Comparison of ENCODE assay signal across 9 cellular contexts in the genomic region with DNA sequence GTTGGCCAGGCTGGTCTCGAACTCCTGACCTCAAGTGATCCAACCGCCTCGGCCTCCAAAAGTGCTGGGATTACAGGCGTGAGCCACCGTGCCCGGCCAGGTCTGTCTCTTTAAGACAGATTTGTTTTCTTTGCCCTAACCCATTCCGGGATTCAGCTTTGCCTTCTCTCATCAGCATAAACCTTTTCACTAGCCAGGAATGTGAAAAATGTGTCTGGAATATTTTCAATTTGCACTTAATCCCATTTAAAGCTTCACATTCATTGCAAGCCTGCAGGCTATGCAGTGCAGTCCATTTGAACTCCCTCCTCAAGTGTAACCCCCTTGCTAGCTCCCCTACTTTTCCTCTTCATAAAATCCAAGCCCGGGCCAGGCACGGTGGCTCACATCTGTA. TPM values are rescaled to one million over a fixed set of nuclear protein-coding genes. Genes with fewer than 3 reads are reported as not detected.
DNase-seq lines count a peak whose midpoint lies in the region; ATAC-seq, FAIRE-seq and TF ChIP-seq lines count a peak whose summit lies in the region.
"Had no signal": no experiment of that assay in that cellular context is flagged by ENCODE, and none has a peak within 500 bp of the region (broad histone marks: within the 10 kb centered on the region; RNA-seq: fewer than 3 reads in every experiment).

No MANE protein-coding gene starts in this region.

- peaks cover 6% of the 10 kb centered on the region for H3K79me1 ChIP-seq in H1 (ENCODE audit: low read depth, low read length)

- no peak overlapping the region for H2AK5ac ChIP-seq in H1 (ENCODE audit: low read depth, low read length)

- H3K27ac ChIP-seq in H1 (ENCODE audit: low read depth, low read length): no peak overlapping the region

- 0 out of 4 replicates have a peak overlapping the region, but pooled peaks of 1 of the 2 experiments have one; percentile 4 for H3K4me2 ChIP-seq in H1 (ENCODE audit: insufficient read depth in 1 of 2, low read depth in 2 of 2, low read length in 2 of 2)

- 0 out of 2 replicates have a peak, but pooled peaks cover 2% of the 10 kb centered on the region for H3K36me3 ChIP-seq in ES-I3 (ENCODE audit: insufficient read depth, low read length)
- H3K36me3 ChIP-seq in NT2/D1 (ENCODE audit: insufficient read depth, insufficient read length, low read length): peaks cover 3% of the 10 kb centered on the region
- H3K36me3 ChIP-seq in H1 (ENCODE audit: control insufficient read depth in 2 of 4, insufficient read depth in 4 of 4, low read length in 3 of 4): peaks cover 0 to 6% (median 1%) of the 10 kb centered on the region in 4 experiments; a peak in 2 of 8 replicates

- H3K9me3 ChIP-seq in ES-I3 (ENCODE audit: control insufficient read depth, insufficient read depth, low read length): no peaks in the 10 kb centered on the region
- H3K9me3 ChIP-seq in NT2/D1 (ENCODE audit: insufficient read depth, low read length): no peaks in the 10 kb centered on the region
- H3K9me3 ChIP-seq in H1 (ENCODE audit: insufficient read depth in 2 of 2, low read depth in 1 of 2, low read length in 1 of 2): no peaks in the 10 kb centered on the region

- H3K79me2 ChIP-seq in H1 (ENCODE audit: control insufficient read depth in 1 of 2, insufficient read depth in 2 of 2, low read length in 2 of 2): peaks cover 0 to 10% of the 10 kb centered on the region in 2 experiments; a peak in 2 of 4 replicates

- no peak for ATAC-seq in HG03045 (IDR thresholded peaks at IDR 0.05; ENCODE audit: unreplicated experiment)

- DNase-seq in NT2/D1 (ENCODE audit: low read depth, low spot score) (peak; percentile 55), H1 (ENCODE audit: low read depth in 1 of 2, low spot score in 2 of 2) (no peak), progenitor cell of endocrine pancreas (ENCODE audit: low spot score, unreplicated experiment) (no peak), retina (no peak), NCI-H526 treated with DMSO at 0.1 percent for 48 hours (lab: John Stamatoyannopoulos, UW) (no peak), GM13976 (ENCODE audit: low spot score) (no peak)

- WGBS in H1 (ENCODE audit: extremely low coverage in 1 of 2, insufficient coverage in 1 of 2, insufficient read length in 1 of 2, insufficient replicate concordance in 2 of 2, low coverage in 1 of 2, low lambda C conversion rate in 2 of 2, missing lambda C conversion rate in 1 of 2), 2 experiments: 70% methylated on average over 9 of the region's 9 CpGs; no CpG with 5 or more reads in 1 of the 2 experiments

- peak overlapping the region; percentile 62 for H3K27ac Mint-ChIP-seq in progenitor cell of endocrine pancreas

- FAIRE-seq in H1 (lab: Jason Lieb, UNC): no peak

- H3K14ac ChIP-seq in H1 (ENCODE audit: insufficient read length): no peak overlapping the region

- peak overlapping the region; percentile 86 for H3K4me3 Mint-ChIP-seq in progenitor cell of endocrine pancreas (ENCODE audit: low read depth)

- H3K4me3 ChIP-seq in NT2/D1 (ENCODE audit: insufficient read length, low read depth): no peak overlapping the region
- H3K4me3 ChIP-seq in H1 (ENCODE audit: extremely low read depth in 1 of 4, insufficient read depth in 2 of 4, low read depth in 3 of 4, low read length in 4 of 4): 0 out of 8 replicates have a peak overlapping the region, but pooled peaks of 1 of the 4 experiments have one; percentile 88

- H3K4me1 Mint-ChIP-seq in progenitor cell of endocrine pancreas (ENCODE audit: low read depth): peaks cover 15% of the 10 kb centered on the region

- H3K4me1 ChIP-seq in ES-I3 (ENCODE audit: insufficient read depth, low read length) (0 out of 2 replicates have a peak, but pooled peaks cover 5% of the 10 kb centered on the region), NT2/D1 (ENCODE audit: insufficient read depth, insufficient read length) (no peaks in the 10 kb centered on the region), H1 (replicated peaks in 1 of 4; ENCODE audit: control insufficient read depth in 3 of 4, insufficient read depth in 4 of 4, low read length in 3 of 4) (peaks cover 0 to 5% (median 4%) of the 10 kb centered on the region in 4 experiments; a peak in 3 of 7 replicates)

- H4K8ac ChIP-seq in H1 (ENCODE audit: extremely low read depth, insufficient read depth, low read length): no peak overlapping the region; the same call in 1 of the 2 replicates

- H3K36me3 Mint-ChIP-seq in progenitor cell of endocrine pancreas (ENCODE audit: insufficient read depth): peaks cover 2% of the 10 kb centered on the region

- no peak for TF ChIP-seq POLR2A in H1 (IDR thresholded peaks at IDR 0.05; ENCODE audit: control extremely low read depth in 1 of 2, low read depth in 2 of 2, low read length in 2 of 2)

- TF ChIP-seq CTCF in H1 (IDR thresholded peaks at IDR 0.05; ENCODE audit: control extremely low read depth in 1 of 3, insufficient read depth in 1 of 3, low read depth in 1 of 3, low read length in 3 of 3) (no peak), progenitor cell of endocrine pancreas (IDR thresholded peaks at IDR 0.05; ENCODE audit: unreplicated experiment) (no peak), GM13976 (IDR thresholded peaks at IDR 0.05; ENCODE audit: borderline replicate concordance, control extremely low read depth, extremely low read depth, insufficient read depth, missing control alignments) (no peak)

- no peak overlapping the region for H4K5ac ChIP-seq in H1 (ENCODE audit: insufficient read length, low read depth, low read length)

- no peak overlapping the region for H3K23ac ChIP-seq in H1 (ENCODE audit: insufficient read length)

- peaks cover 0 to 3% of the 10 kb centered on the region in 2 experiments for H4K20me1 ChIP-seq in H1 (replicated peaks in 1 of 2; ENCODE audit: control insufficient read depth in 1 of 2, insufficient read depth in 2 of 2, low read length in 2 of 2)

- H2BK120ac ChIP-seq in H1 (replicated peaks; ENCODE audit: low read depth, low read length): no peak overlapping the region

- POLR2A ChIA-PET in H1 (lab: Charles Lee; ENCODE audit: partially characterized antibody): interaction anchor here (0.7 to 3.5 kb wide), 9 partner anchors 9 to 206 kb away, joined by 3 to 31 read pairs (median 3); a partner anchor contains a TSS

- H2BK15ac ChIP-seq in H1 (ENCODE audit: low read length): no peak overlapping the region

- no peaks in the 10 kb centered on the region for H3K27me3 Mint-ChIP-seq in progenitor cell of endocrine pancreas

- H2BK20ac ChIP-seq in H1 (ENCODE audit: low read length): no peak overlapping the region

- in situ Hi-C loops in GM13976 (cut with MboI; ENCODE audit: low sequenced_read_pairs, unreplicated experiment): no loop called here

- H2BK12ac ChIP-seq in H1 (ENCODE audit: low read depth, low read length): no peak overlapping the region

- peaks cover 3% of the 10 kb centered on the region for H3K9me3 Mint-ChIP-seq in progenitor cell of endocrine pancreas (ENCODE audit: low read depth)

- TF ChIP-seq RAD21 in H1 (IDR thresholded peaks at IDR 0.05 in 1 of 2, conservative IDR thresholded peaks at IDR 0.05 in 1 of 2; ENCODE audit: low read depth in 2 of 2, low read length in 2 of 2): no peak

- H3K23me2 ChIP-seq in H1 (ENCODE audit: low read depth, low read length): peaks cover 4% of the 10 kb centered on the region

- no peak for TF ChIP-seq EP300 in H1 (IDR thresholded peaks at IDR 0.05; ENCODE audit: borderline replicate concordance in 1 of 2, low read depth in 2 of 2, low read length in 2 of 2)

- CTCF ChIA-PET in H1 (lab: Charles Lee; ENCODE audit: partially characterized antibody): interaction anchor here (0.7 to 2.3 kb wide), 6 partner anchors 8 to 1213 kb away, joined by 3 to 6 read pairs (median 4); no protein-coding TSS in a partner anchor

- H2AFZ ChIP-seq in H1 (ENCODE audit: low read length): no peak overlapping the region

- no peaks in the 10 kb centered on the region for H3K27me3 ChIP-seq in NT2/D1 (ENCODE audit: insufficient read depth, insufficient read length)
- H3K27me3 ChIP-seq in H1 (replicated peaks in 1 of 4; ENCODE audit: control insufficient read depth in 3 of 4, extremely low read depth in 1 of 4, insufficient read depth in 3 of 4, low read length in 3 of 4): no peaks in the 10 kb centered on the region

- H3K9ac ChIP-seq in ES-I3 (ENCODE audit: low read depth, low read length) (peak overlapping the region; percentile 1; the same call in 1 of the 2 replicates), NT2/D1 (ENCODE audit: insufficient read length, low read depth) (no peak overlapping the region), H1 (replicated peaks in 1 of 4; ENCODE audit: extremely low read depth in 1 of 4, low read depth in 3 of 4, low read length in 3 of 4) (no peak overlapping the region)

- H4K91ac ChIP-seq in H1 (replicated peaks; ENCODE audit: insufficient read length, low read length): no peak overlapping the region

- H3K4ac ChIP-seq in H1 (replicated peaks; ENCODE audit: insufficient read length, low read depth, low read length): no peak overlapping the region

- H3K18ac ChIP-seq in H1 (ENCODE audit: extremely low read depth, low read length): no peak overlapping the region

- no peak overlapping the region for H2BK5ac ChIP-seq in H1 (ENCODE audit: low read depth, low read length)

- H3K56ac ChIP-seq in H1 (replicated peaks; ENCODE audit: insufficient read length, low read depth, low read length): no peak overlapping the region

TF ChIP-seq in H1, 55 proteins besides CTCF, POLR2A, EP300 and RAD21 (continues in another document):
- TF ChIP-seq, protein P1, sequence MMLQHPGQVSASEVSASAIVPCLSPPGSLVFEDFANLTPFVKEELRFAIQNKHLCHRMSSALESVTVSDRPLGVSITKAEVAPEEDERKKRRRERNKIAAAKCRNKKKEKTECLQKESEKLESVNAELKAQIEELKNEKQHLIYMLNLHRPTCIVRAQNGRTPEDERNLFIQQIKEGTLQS (IDR thresholded peaks at IDR 0.05; ENCODE audit: insufficient read depth, low read depth, low read length): no peak

RNA-seq across cellular contexts. Expression of a gene that starts 0.9 kb away (rescaled TPM):
- total RNA-seq in H1 (2021; fragmentation: NEBNext Ultra II Directional; extraction: Animal tissue kit (Norgen Biotek cat#: 25700)): 57.5 and 61.7 TPM in 2 replicates
- 152 and 209 TPM in 2 replicates for polyA plus RNA-seq in H1 (2011; rRNA removed)
- polyA plus RNA-seq in H1 (2011; cell fraction: cytosol; rRNA removed): 87.1 TPM
- polyA plus RNA-seq in H1 (2011; cell fraction: nucleus; rRNA removed): 85.1 TPM
- 19.0 to 57.5 TPM (median 50.3 TPM) in 4 replicates for polyA plus RNA-seq in H1 (2012, experiment 1 of 2)
- 55.3 TPM for polyA plus RNA-seq in H1 (2012, experiment 2 of 2)
- polyA plus RNA-seq in H1 (2013, experiment 1 of 2): 61.7 TPM
- 60.3 TPM for polyA plus RNA-seq in H1 (2013, experiment 2 of 2)
- 2.0 and 2.2 TPM in 2 replicates for polyA minus RNA-seq in H1 (2011; rRNA and poly(A)+ RNA removed)
- polyA minus RNA-seq in H1 (2011; cell fraction: cytosol; rRNA and poly(A)+ RNA removed): 19.2 TPM
- 26.7 TPM for polyA minus RNA-seq in H1 (2011; cell fraction: nucleus; rRNA and poly(A)+ RNA removed)
- total RNA-seq in progenitor cell of endocrine pancreas: 33.6 and 35.4 TPM in 2 replicates

RNA-seq across cellular contexts. Expression of a gene that starts 29.7 kb away (rescaled TPM):
- total RNA-seq in H1 (2021; fragmentation: NEBNext Ultra II Directional; extraction: Animal tissue kit (Norgen Biotek cat#: 25700)): 9.0 and 9.9 TPM in 2 replicates
- polyA plus RNA-seq in H1 (2011; rRNA removed): 13.9 and 26.8 TPM in 2 replicates
- 17.3 TPM for polyA plus RNA-seq in H1 (2011; cell fraction: cytosol; rRNA removed)
- 27.9 TPM for polyA plus RNA-seq in H1 (2011; cell fraction: nucleus; rRNA removed)
- polyA plus RNA-seq in H1 (2012, experiment 1 of 2): 7.4 to 12.8 TPM (median 11.3 TPM) in 4 replicates
- 9.8 TPM for polyA plus RNA-seq in H1 (2012, experiment 2 of 2)
- polyA plus RNA-seq in H1 (2013, experiment 1 of 2): 6.6 TPM
- polyA plus RNA-seq in H1 (2013, experiment 2 of 2): 5.8 TPM
- 2.4 and 4.5 TPM in 2 replicates for polyA minus RNA-seq in H1 (2011; rRNA and poly(A)+ RNA removed)
- 9.7 TPM for polyA minus RNA-seq in H1 (2011; cell fraction: cytosol; rRNA and poly(A)+ RNA removed)
- 9.2 TPM for polyA minus RNA-seq in H1 (2011; cell fraction: nucleus; rRNA and poly(A)+ RNA removed)
- total RNA-seq in progenitor cell of endocrine pancreas: 2.2 and 2.4 TPM in 2 replicates
- total RNA-seq: T-helper 1 cell treated with Interleukin-12 subunit alpha and Interleukin-12 subunit beta and Interleukin-4 antibody, amounts not matched to agents 30 ng/mL and 1 ng/mL, for 36 hours had no signal
